8 cellular contexts compared by ENCODE assay signal in the genomic region with DNA sequence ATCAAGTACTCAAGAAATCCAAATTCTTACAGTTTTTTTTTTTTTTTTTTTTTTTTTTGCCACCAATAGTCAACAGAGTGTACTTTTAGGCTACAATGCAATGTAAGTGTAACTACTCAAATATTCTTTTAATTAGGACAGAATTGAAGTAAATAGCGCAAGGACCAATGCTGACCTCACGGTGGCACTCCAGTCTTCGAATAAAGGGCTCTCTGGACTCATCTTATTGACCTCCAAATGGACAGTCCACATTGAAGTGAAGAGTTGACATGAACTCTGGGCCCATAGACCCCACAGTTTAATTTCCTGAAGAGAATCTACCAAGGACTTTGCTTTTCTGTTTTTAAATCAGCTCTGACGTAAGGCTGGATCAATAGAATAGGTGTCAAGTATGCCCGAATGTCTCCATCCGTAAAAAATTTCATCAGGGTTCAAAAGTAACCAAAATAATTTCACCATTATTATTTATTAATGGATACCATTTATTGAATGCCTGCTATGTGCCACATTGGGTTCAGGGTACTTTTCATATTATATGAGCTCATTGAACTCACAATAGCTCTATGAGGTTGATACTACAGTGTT. TPM values are rescaled to one million over a fixed set of nuclear protein-coding genes. Genes with fewer than 3 reads are reported as not detected.
DNase-seq lines count a peak whose midpoint lies in the region; ATAC-seq and TF ChIP-seq lines count a peak whose summit lies in the region.

No MANE protein-coding gene starts in this region.

- TF ChIP-seq CTCF in MM.1S (IDR thresholded peaks at IDR 0.05; ENCODE audit: low read length), result peak; percentile 44
- TF ChIP-seq CTCF in body of pancreas (IDR thresholded peaks at IDR 0.05), result peak in 6 of 7 experiments; percentile 20 to 59 (median 51)

- H3K9me3 ChIP-seq in MM.1S (replicated peaks; ENCODE audit: insufficient read depth, low read length) (no peaks in the 10 kb centered on the region), body of pancreas (no peaks in the 10 kb centered on the region)

- no peaks in the 10 kb centered on the region for H3K36me3 Mint-ChIP-seq in activated CD4-positive, alpha-beta T cell treated with anti-CD3 and anti-CD28 coated beads, Interleukin-2, amount 10 ng/mL, durations not matched to agents 7 days and 5 days (ENCODE audit: low read depth)

- ATAC-seq in body of pancreas (peak; percentile 71), HG03039 (IDR thresholded peaks at IDR 0.05; ENCODE audit: unreplicated experiment) (no peak), GM19397 (IDR thresholded peaks at IDR 0.05; ENCODE audit: unreplicated experiment) (no peak), HG02840 (IDR thresholded peaks at IDR 0.05; ENCODE audit: low FRiP score, unreplicated experiment) (no peak)

- no peaks in the 10 kb centered on the region for H3K36me3 ChIP-seq in MM.1S (replicated peaks; ENCODE audit: insufficient read depth, low read length)
- no peaks in the 10 kb centered on the region for H3K36me3 ChIP-seq in body of pancreas (replicated peaks in 1 of 2; ENCODE audit: insufficient read depth in 1 of 2, low read depth in 2 of 2)

- CTCF ChIA-PET in activated CD4-positive, alpha-beta T cell treated with anti-CD3 and anti-CD28 coated beads, Interleukin-2, amount 10 ng/mL, durations not matched to agents 7 days and 5 days (lab: Charles Lee), result interaction anchor here (0.6 kb wide), 1 partner anchor 169 kb away, joined by 3 read pairs; no protein-coding TSS in a partner anchor

- TF ChIP-seq POLR2A in body of pancreas (IDR thresholded peaks at IDR 0.05), result no peak

- H3K27me3 ChIP-seq in MM.1S (replicated peaks; ENCODE audit: insufficient read depth, low read length), result no peaks in the 10 kb centered on the region
- H3K27me3 ChIP-seq in body of pancreas, result no peaks in the 10 kb centered on the region

- H3K4me2 ChIP-seq in MM.1S (ENCODE audit: low read depth, low read length), result no peak overlapping the region

- in situ Hi-C loops in G401 (cut with HindIII; ENCODE audit: low sequenced_read_pairs), result no loop called here

- WGBS in body of pancreas, 2 donors, result 44 to 48% methylated on average over 6 of the region's 6 CpGs

- peaks cover 70% of the 10 kb centered on the region for H3K27me3 Mint-ChIP-seq in activated CD4-positive, alpha-beta T cell treated with anti-CD3 and anti-CD28 coated beads, Interleukin-2, amount 10 ng/mL, durations not matched to agents 7 days and 5 days

- H3K27ac Mint-ChIP-seq in activated CD4-positive, alpha-beta T cell treated with anti-CD3 and anti-CD28 coated beads, Interleukin-2, amount 10 ng/mL, durations not matched to agents 7 days and 5 days, result no peak overlapping the region

- H3F3A ChIP-seq in MM.1S (ENCODE audit: insufficient read depth, low read length), result peaks cover 7% of the 10 kb centered on the region; the same call in 1 of the 2 replicates

- H3K79me2 ChIP-seq in MM.1S (ENCODE audit: low read length), result no peaks in the 10 kb centered on the region

- H3K27ac ChIP-seq in MM.1S (ENCODE audit: low read length) (no peak overlapping the region), body of pancreas (no peak overlapping the region)

- H3K4me1 Mint-ChIP-seq in activated CD4-positive, alpha-beta T cell treated with anti-CD3 and anti-CD28 coated beads, Interleukin-2, amount 10 ng/mL, durations not matched to agents 7 days and 5 days, result peaks cover 3% of the 10 kb centered on the region

- no peak overlapping the region for H3K9ac ChIP-seq in MM.1S (ENCODE audit: low read length)

- H3K9me3 Mint-ChIP-seq in activated CD4-positive, alpha-beta T cell treated with anti-CD3 and anti-CD28 coated beads, Interleukin-2, amount 10 ng/mL, durations not matched to agents 7 days and 5 days, result no peaks in the 10 kb centered on the region

- H3K4me3 ChIP-seq in MM.1S (ENCODE audit: low read length) (no peak overlapping the region), body of pancreas (no peak overlapping the region)

- H4K20me1 ChIP-seq in MM.1S (ENCODE audit: insufficient read depth, low read length), result no peaks in the 10 kb centered on the region

- intact Hi-C loops in body of pancreas (cut with DNase I), result loop anchor here (10.0 kb wide), 1 partner anchor 124 kb away; no protein-coding TSS in a partner anchor

- no peak overlapping the region for H3K4me3 Mint-ChIP-seq in activated CD4-positive, alpha-beta T cell treated with anti-CD3 and anti-CD28 coated beads, Interleukin-2, amount 10 ng/mL, durations not matched to agents 7 days and 5 days

- H3K9me2 ChIP-seq in MM.1S (replicated peaks; ENCODE audit: insufficient read depth, low read length), result no peaks in the 10 kb centered on the region

- POLR2A ChIA-PET in activated CD4-positive, alpha-beta T cell treated with anti-CD3 and anti-CD28 coated beads, Interleukin-2, amount 10 ng/mL, durations not matched to agents 7 days and 5 days (lab: Charles Lee), result interaction anchor here (0.6 kb wide), 1 partner anchor 47 kb away, joined by 3 read pairs; no protein-coding TSS in a partner anchor

- H2AFZ ChIP-seq in MM.1S (ENCODE audit: low read length), result no peak overlapping the region

- DNase-seq in G401 (ENCODE audit: low spot score) (peak; percentile 34), MM.1S (peak; percentile 21), body of pancreas (peak; percentile 26 to 57 (median 41)), lung microvascular endothelial cell (ENCODE audit: low read depth in 2 of 2) (peak; percentile 66)
- no peak for DNase-seq in activated CD4-positive, alpha-beta T cell treated with anti-CD3 and anti-CD28 coated beads, Interleukin-2, amount 10 ng/mL, durations not matched to agents 7 days and 5 days

- H3K4me1 ChIP-seq in MM.1S (ENCODE audit: low read length), result peaks cover 12% of the 10 kb centered on the region
- no peaks in the 10 kb centered on the region for H3K4me1 ChIP-seq in body of pancreas

RNA-seq across cellular contexts. Expression of a gene that starts 7.3 kb away (rescaled TPM):
- total RNA-seq in G401 (2014; rRNA removed; shearing (Covaris generic)), result 23.0 and 43.7 TPM in 2 replicates
- 10 to 100 TPM; 10.9 to 20.5 TPM for total RNA-seq in body of pancreas
- 19.4 and 27.4 TPM in 2 replicates for total RNA-seq in lung microvascular endothelial cell
- 10 to 100 TPM; 26.7 to 27.7 TPM for total RNA-seq in activated CD4-positive, alpha-beta T cell treated with anti-CD3 and anti-CD28 coated beads, Interleukin-2, amount 10 ng/mL, durations not matched to agents 7 days and 5 days

RNA-seq across cellular contexts. Expression of a gene that starts 41.3 kb away (rescaled TPM):
- 11.4 and 29.8 TPM in 2 replicates for total RNA-seq in G401 (2014; rRNA removed; shearing (Covaris generic))
- total RNA-seq in body of pancreas (10 to 100 TPM; 14.2 to 21.3 TPM), lung microvascular endothelial cell (11.8 and 19.4 TPM in 2 replicates)
- 100 to 1,000 TPM; 106 to 111 TPM for total RNA-seq in activated CD4-positive, alpha-beta T cell treated with anti-CD3 and anti-CD28 coated beads, Interleukin-2, amount 10 ng/mL, durations not matched to agents 7 days and 5 days
